Comparison of ENCODE assay signal across 8 cellular contexts in genomic region chr9:77648458-77649108, GRCh38. TPM values are rescaled to one million over a fixed set of nuclear protein-coding genes. Genes with fewer than 3 reads are reported as not detected.
DNase-seq lines count a peak whose midpoint lies in the region; ATAC-seq and TF ChIP-seq lines count a peak whose summit lies in the region.

No MANE protein-coding gene starts in this region.

- DNase-seq in T-helper 1 cell, result no peak
- DNase-seq in WTC11 (ENCODE audit: low spot score), result peak; percentile 75
- peak in 39 of 42 donors; percentile 4 to 74 (median 37) for DNase-seq in head of caudate nucleus
- DNase-seq in osteoblast (ENCODE audit: insufficient read length, low spot score, missing footprints), result peak; percentile 83
- no peak for DNase-seq in GM13976 (ENCODE audit: low spot score)
- DNase-seq in NCI-H1417 treated with DMSO at 0.1 percent for 48 hours (lab: John Stamatoyannopoulos, UW), result no peak

- H3K27me3 Mint-ChIP-seq in T-helper 1 cell treated with Interleukin-12 subunit alpha and Interleukin-12 subunit beta and Interleukin-4 antibody, amounts not matched to agents 30 μg/mL and 1 μg/mL, for 36 hours (ENCODE audit: low read depth), result peaks cover 58% of the 10 kb centered on the region
- H3K27me3 Mint-ChIP-seq in WTC11 (ENCODE audit: low read depth), result peaks cover 26% of the 10 kb centered on the region

- H3K4me2 ChIP-seq in osteoblast (ENCODE audit: insufficient read depth, low read length), result peak overlapping the region; percentile 88

- no peaks in the 10 kb centered on the region for H3K9me3 ChIP-seq in osteoblast (ENCODE audit: low read depth, low read length)

- no peaks in the 10 kb centered on the region for H3K9me3 Mint-ChIP-seq in T-helper 1 cell treated with Interleukin-12 subunit alpha and Interleukin-12 subunit beta and Interleukin-4 antibody, amounts not matched to agents 30 μg/mL and 1 μg/mL, for 36 hours
- H3K9me3 Mint-ChIP-seq in WTC11, result no peaks in the 10 kb centered on the region

- no peak overlapping the region for H3K27ac Mint-ChIP-seq in T-helper 1 cell treated with Interleukin-12 subunit alpha and Interleukin-12 subunit beta and Interleukin-4 antibody, amounts not matched to agents 30 μg/mL and 1 μg/mL, for 36 hours
- H3K27ac Mint-ChIP-seq in WTC11, result peak overlapping the region; percentile 90

- H3K4me1 ChIP-seq in osteoblast (ENCODE audit: insufficient read depth, low read length), result no peaks in the 10 kb centered on the region

- in situ Hi-C loops in GM13976 (cut with MboI; ENCODE audit: low sequenced_read_pairs, unreplicated experiment), result no loop called here

- peaks cover 2% of the 10 kb centered on the region for H3K36me3 Mint-ChIP-seq in T-helper 1 cell treated with Interleukin-12 subunit alpha and Interleukin-12 subunit beta and Interleukin-4 antibody, amounts not matched to agents 30 μg/mL and 1 μg/mL, for 36 hours (ENCODE audit: low read depth)
- no peaks in the 10 kb centered on the region for H3K36me3 Mint-ChIP-seq in WTC11

- H3K4me3 Mint-ChIP-seq in T-helper 1 cell treated with Interleukin-12 subunit alpha and Interleukin-12 subunit beta and Interleukin-4 antibody, amounts not matched to agents 30 μg/mL and 1 μg/mL, for 36 hours, result peak overlapping the region; percentile 64
- H3K4me3 Mint-ChIP-seq in WTC11, result peak overlapping the region; percentile 83

- CTCF ChIA-PET in WTC11 (lab: Charles Lee), result interaction anchor here (0.6 to 6.4 kb wide), 29 partner anchors 10 to 387 kb away, joined by 3 to 80 read pairs (median 5); no protein-coding TSS in a partner anchor

- H3K4me1 Mint-ChIP-seq in T-helper 1 cell treated with Interleukin-12 subunit alpha and Interleukin-12 subunit beta and Interleukin-4 antibody, amounts not matched to agents 30 μg/mL and 1 μg/mL, for 36 hours (ENCODE audit: low read depth), result peaks cover 6% of the 10 kb centered on the region
- H3K4me1 Mint-ChIP-seq in WTC11, result peaks cover 54% of the 10 kb centered on the region

- no peaks in the 10 kb centered on the region for H3K36me3 ChIP-seq in osteoblast (ENCODE audit: insufficient read depth, low read length)

- no peaks in the 10 kb centered on the region for H3K79me2 ChIP-seq in osteoblast (ENCODE audit: insufficient read depth, low read length)

- H3K4me3 ChIP-seq in osteoblast (ENCODE audit: insufficient read depth, low read length), result peak overlapping the region; percentile 73

- intact Hi-C loops in head of caudate nucleus (cut with DNase I), result loop anchor here (10.0 kb wide), 1 partner anchor 214 kb away; no protein-coding TSS in a partner anchor

- peak overlapping the region; percentile 95 for H2AFZ ChIP-seq in osteoblast (ENCODE audit: low read length)

- POLR2A ChIA-PET in WTC11 (lab: Charles Lee), result interaction anchor here (1.1 to 1.3 kb wide), 3 partner anchors 45 to 114 kb away, joined by 3 read pairs; no protein-coding TSS in a partner anchor

- ATAC-seq in WTC11 (peak; percentile 59), HG02885 (IDR thresholded peaks at IDR 0.05; ENCODE audit: poor library complexity, unreplicated experiment) (no peak)

- H3K27me3 ChIP-seq in osteoblast (ENCODE audit: insufficient read depth, low read length), result peaks cover 41% of the 10 kb centered on the region

- no peaks in the 10 kb centered on the region for H4K20me1 ChIP-seq in osteoblast (ENCODE audit: insufficient read depth, low read length)

- no peak overlapping the region for H3K27ac ChIP-seq in osteoblast (ENCODE audit: low read depth, low read length)

- TF ChIP-seq CTCF in WTC11 (IDR thresholded peaks at IDR 0.05) (no peak), osteoblast (IDR thresholded peaks at IDR 0.05; ENCODE audit: extremely low read depth, low read depth, low read length) (no peak), GM13976 (IDR thresholded peaks at IDR 0.05; ENCODE audit: borderline replicate concordance, control extremely low read depth, extremely low read depth, insufficient read depth, missing control alignments) (no peak)

TF ChIP-seq in WTC11, 78 proteins besides CTCF, POLR2A, EP300 and RAD21:
- TF ChIP-seq ZNF416 (CRISPR knock-in tag; IDR thresholded peaks at IDR 0.05), result no peak
- no peak; the same call in 1 of the 2 replicates for TF ChIP-seq SP1 (CRISPR knock-in tag; conservative IDR thresholded peaks at IDR 0.05)
- no peak for TF ChIP-seq E2F4 (CRISPR knock-in tag; IDR thresholded peaks at IDR 0.05; ENCODE audit: borderline replicate concordance, low read depth)
- TF ChIP-seq CBFB (CRISPR knock-in tag; IDR thresholded peaks at IDR 0.05; ENCODE audit: low read depth), result no peak
- TF ChIP-seq CREM (CRISPR knock-in tag; IDR thresholded peaks at IDR 0.05), result peak; percentile 51; the same call in 1 of the 2 replicates
- TF ChIP-seq MLX (CRISPR knock-in tag; IDR thresholded peaks at IDR 0.05), result 0 out of 2 replicates have a peak, but pooled peaks have one; percentile 65
- TF ChIP-seq SOX15 (CRISPR knock-in tag; IDR thresholded peaks at IDR 0.05), result no peak
- 0 out of 2 replicates have a peak, but pooled peaks have one; percentile 8 for TF ChIP-seq JUN (CRISPR knock-in tag; IDR thresholded peaks at IDR 0.05)
- TF ChIP-seq RORB (CRISPR knock-in tag; IDR thresholded peaks at IDR 0.05), result no peak
- TF ChIP-seq PRRX2 (CRISPR knock-in tag; IDR thresholded peaks at IDR 0.05), result no peak
- TF ChIP-seq SMAD4 (CRISPR knock-in tag; IDR thresholded peaks at IDR 0.05), result no peak
- TF ChIP-seq FOXP1 (CRISPR knock-in tag; IDR thresholded peaks at IDR 0.05; ENCODE audit: borderline replicate concordance), result peak; percentile 62; the same call in 1 of the 2 replicates
- 0 out of 2 replicates have a peak, but pooled peaks have one; percentile 52 for TF ChIP-seq MYBL2 (CRISPR knock-in tag; IDR thresholded peaks at IDR 0.05)
- TF ChIP-seq TP53 (CRISPR knock-in tag; IDR thresholded peaks at IDR 0.05), result no peak
- no peak for TF ChIP-seq NFYB (CRISPR knock-in tag; conservative IDR thresholded peaks at IDR 0.05; ENCODE audit: low read depth)
- peak; percentile 52; the same call in 1 of the 2 replicates for TF ChIP-seq NFE2L1 (CRISPR knock-in tag; IDR thresholded peaks at IDR 0.05)
- TF ChIP-seq ZNF396 (CRISPR knock-in tag; IDR thresholded peaks at IDR 0.05; ENCODE audit: borderline replicate concordance), result no peak
- TF ChIP-seq ZNF317 (CRISPR knock-in tag; IDR thresholded peaks at IDR 0.05; ENCODE audit: borderline replicate concordance, low read depth), result 0 out of 2 replicates have a peak, but pooled peaks have one; percentile 14
- no peak for TF ChIP-seq NFATC4 (CRISPR knock-in tag; IDR thresholded peaks at IDR 0.05)
- TF ChIP-seq ZNF423 (CRISPR knock-in tag; IDR thresholded peaks at IDR 0.05), result no peak
- TF ChIP-seq AR (CRISPR knock-in tag; IDR thresholded peaks at IDR 0.05), result no peak
- TF ChIP-seq MXD4 (CRISPR knock-in tag; IDR thresholded peaks at IDR 0.05; ENCODE audit: borderline replicate concordance), result no peak

RNA-seq across cellular contexts. Expression of gene GNA14, which starts 0.5 kb away (rescaled TPM):
- total RNA-seq in WTC11 (2021) (20.4 to 26.7 TPM (median 21.0 TPM) in 3 replicates), osteoblast (0.59 and 0.72 TPM in 2 replicates)

Comparison
In these comparisons a context has a peak if more than half of its experiments do, and no peak if none do; other contexts are left out.
1. DNase-seq: peak in WTC11 (single experiment), head of caudate nucleus (39 of 42) and osteoblast (single experiment); none in T-helper 1 cell (0 of 5), GM13976 (single experiment) and NCI-H1417 treated with DMSO at 0.1 percent for 48 hours (single experiment).
2. RNA of gene GNA14, which starts 0.5 kb away (total RNA-seq): 20.4 to 26.7 TPM in WTC11; 0.59 to 0.72 TPM in osteoblast; every median in the first group is over 10 times any median in the second.